In the genomic region with DNA sequence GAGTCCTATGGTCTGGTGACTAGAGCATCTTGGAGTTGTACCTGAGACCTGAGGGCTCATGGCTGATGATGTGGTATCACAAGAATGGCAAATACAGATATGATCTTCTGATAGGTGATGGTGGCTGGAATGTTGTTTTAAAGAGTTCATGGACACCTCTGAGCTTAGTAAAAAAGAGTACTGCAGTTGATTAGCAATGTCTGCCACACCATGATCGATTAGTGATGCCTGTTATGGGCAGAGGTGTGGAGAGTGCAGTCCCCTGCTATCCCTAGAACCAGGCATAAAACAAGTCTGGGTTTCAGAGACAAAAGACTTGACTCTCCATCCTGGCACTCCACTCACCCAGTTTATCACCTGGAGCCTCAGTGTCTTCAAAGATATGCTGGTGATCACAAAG, we compare ENCODE assay signal across 1 cellular context.
TF ChIP-seq lines count a peak whose summit lies in the region.

No MANE protein-coding gene starts in this region.

TF ChIP-seq in HepG2, 621 proteins besides CTCF, POLR2A, EP300 and RAD21 (continues in another document):
- TF ChIP-seq ZNF749 (CRISPR knock-in tag; IDR thresholded peaks at IDR 0.05; ENCODE audit: borderline replicate concordance) = no peak
- TF ChIP-seq, protein P1, sequence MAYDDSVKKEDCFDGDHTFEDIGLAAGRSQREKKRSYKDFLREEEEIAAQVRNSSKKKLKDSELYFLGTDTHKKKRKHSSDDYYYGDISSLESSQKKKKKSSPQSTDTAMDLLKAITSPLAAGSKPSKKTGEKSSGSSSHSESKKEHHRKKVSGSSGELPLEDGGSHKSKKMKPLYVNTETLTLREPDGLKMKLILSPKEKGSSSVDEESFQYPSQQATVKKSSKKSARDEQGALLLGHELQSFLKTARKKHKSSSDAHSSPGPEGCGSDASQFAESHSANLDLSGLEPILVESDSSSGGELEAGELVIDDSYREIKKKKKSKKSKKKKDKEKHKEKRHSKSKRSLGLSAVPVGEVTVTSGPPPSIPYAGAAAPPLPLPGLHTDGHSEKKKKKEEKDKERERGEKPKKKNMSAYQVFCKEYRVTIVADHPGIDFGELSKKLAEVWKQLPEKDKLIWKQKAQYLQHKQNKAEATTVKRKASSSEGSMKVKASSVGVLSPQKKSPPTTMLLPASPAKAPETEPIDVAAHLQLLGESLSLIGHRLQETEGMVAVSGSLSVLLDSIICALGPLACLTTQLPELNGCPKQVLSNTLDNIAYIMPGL (CRISPR knock-in tag; IDR thresholded peaks at IDR 0.05; ENCODE audit: borderline replicate concordance in 1 of 2, low read depth in 1 of 2) = peak in 1 of 2 experiments; percentile 47; a peak in 1 of 4 replicates
- peak; percentile 31 for TF ChIP-seq YY1 (IDR thresholded peaks at IDR 0.05; ENCODE audit: insufficient read depth, insufficient replicate concordance, low read depth, low read length)
- TF ChIP-seq ZNF550 (CRISPR knock-in tag; IDR thresholded peaks at IDR 0.05; ENCODE audit: borderline replicate concordance) = no peak
- 0 out of 2 replicates have a peak, but pooled peaks have one; percentile 43 for TF ChIP-seq ZNF331 (CRISPR knock-in tag; IDR thresholded peaks at IDR 0.05)
- TF ChIP-seq, protein P2, sequence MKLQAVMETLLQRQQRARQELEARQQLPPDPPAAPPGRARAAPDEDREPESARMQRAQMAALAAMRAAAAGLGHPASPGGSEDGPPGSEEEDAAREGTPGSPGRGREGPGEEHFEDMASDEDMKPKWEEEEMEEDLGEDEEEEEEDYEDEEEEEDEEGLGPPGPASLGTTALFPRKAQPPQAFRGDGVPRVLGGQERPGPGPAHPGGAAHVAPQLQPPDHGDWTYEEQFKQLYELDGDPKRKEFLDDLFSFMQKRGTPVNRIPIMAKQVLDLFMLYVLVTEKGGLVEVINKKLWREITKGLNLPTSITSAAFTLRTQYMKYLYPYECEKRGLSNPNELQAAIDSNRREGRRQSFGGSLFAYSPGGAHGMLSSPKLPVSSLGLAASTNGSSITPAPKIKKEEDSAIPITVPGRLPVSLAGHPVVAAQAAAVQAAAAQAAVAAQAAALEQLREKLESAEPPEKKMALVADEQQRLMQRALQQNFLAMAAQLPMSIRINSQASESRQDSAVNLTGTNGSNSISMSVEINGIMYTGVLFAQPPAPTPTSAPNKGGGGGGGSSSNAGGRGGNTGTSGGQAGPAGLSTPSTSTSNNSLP (IDR thresholded peaks at IDR 0.05; ENCODE audit: low read depth, low read length) = 0 out of 2 replicates have a peak, but pooled peaks have one; percentile 25
- peak; percentile 62; the same call in 1 of the 2 replicates for TF ChIP-seq ZNF263 (CRISPR knock-in tag; IDR thresholded peaks at IDR 0.05)
- TF ChIP-seq, protein P3, sequence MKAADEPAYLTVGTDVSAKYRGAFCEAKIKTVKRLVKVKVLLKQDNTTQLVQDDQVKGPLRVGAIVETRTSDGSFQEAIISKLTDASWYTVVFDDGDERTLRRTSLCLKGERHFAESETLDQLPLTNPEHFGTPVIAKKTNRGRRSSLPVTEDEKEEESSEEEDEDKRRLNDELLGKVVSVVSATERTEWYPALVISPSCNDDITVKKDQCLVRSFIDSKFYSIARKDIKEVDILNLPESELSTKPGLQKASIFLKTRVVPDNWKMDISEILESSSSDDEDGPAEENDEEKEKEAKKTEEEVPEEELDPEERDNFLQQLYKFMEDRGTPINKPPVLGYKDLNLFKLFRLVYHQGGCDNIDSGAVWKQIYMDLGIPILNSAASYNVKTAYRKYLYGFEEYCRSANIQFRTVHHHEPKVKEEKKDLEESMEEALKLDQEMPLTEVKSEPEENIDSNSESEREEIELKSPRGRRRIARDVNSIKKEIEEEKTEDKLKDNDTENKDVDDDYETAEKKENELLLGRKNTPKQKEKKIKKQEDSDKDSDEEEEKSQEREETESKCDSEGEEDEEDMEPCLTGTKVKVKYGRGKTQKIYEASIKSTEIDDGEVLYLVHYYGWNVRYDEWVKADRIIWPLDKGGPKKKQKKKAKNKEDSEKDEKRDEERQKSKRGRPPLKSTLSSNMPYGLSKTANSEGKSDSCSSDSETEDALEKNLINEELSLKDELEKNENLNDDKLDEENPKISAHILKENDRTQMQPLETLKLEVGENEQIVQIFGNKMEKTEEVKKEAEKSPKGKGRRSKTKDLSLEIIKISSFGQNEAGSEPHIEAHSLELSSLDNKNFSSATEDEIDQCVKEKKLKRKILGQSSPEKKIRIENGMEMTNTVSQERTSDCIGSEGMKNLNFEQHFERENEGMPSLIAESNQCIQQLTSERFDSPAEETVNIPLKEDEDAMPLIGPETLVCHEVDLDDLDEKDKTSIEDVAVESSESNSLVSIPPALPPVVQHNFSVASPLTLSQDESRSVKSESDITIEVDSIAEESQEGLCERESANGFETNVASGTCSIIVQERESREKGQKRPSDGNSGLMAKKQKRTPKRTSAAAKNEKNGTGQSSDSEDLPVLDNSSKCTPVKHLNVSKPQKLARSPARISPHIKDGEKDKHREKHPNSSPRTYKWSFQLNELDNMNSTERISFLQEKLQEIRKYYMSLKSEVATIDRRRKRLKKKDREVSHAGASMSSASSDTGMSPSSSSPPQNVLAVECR (CRISPR knock-in tag; IDR thresholded peaks at IDR 0.05; ENCODE audit: borderline replicate concordance) = peak; percentile 13; the same call in 1 of the 2 replicates
- no peak for TF ChIP-seq NFIB (CRISPR knock-in tag; IDR thresholded peaks at IDR 0.05; ENCODE audit: borderline replicate concordance)
- TF ChIP-seq ZNF224 (CRISPR knock-in tag; IDR thresholded peaks at IDR 0.05) = no peak
- TF ChIP-seq RAD51 (IDR thresholded peaks at IDR 0.05; ENCODE audit: borderline replicate concordance) = no peak
- TF ChIP-seq ZNF614 (CRISPR knock-in tag; IDR thresholded peaks at IDR 0.05; ENCODE audit: borderline replicate concordance) = peak; percentile 53; the same call in 1 of the 2 replicates
- TF ChIP-seq FOXK1 (CRISPR knock-in tag; IDR thresholded peaks at IDR 0.05; ENCODE audit: borderline replicate concordance, low read depth) = peak; percentile 32; the same call in 1 of the 2 replicates
- TF ChIP-seq, protein P4, sequence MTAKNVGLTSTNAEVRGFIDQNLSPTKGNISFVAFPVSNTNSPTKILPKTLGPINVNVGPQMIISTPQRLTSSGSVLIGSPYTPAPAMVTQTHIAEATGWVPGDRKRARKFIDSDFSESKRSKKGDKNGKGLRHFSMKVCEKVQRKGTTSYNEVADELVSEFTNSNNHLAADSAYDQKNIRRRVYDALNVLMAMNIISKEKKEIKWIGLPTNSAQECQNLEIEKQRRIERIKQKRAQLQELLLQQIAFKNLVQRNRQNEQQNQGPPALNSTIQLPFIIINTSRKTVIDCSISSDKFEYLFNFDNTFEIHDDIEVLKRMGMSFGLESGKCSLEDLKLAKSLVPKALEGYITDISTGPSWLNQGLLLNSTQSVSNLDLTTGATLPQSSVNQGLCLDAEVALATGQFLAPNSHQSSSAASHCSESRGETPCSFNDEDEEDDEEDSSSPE (CRISPR knock-in tag; IDR thresholded peaks at IDR 0.05) = no peak
- no peak for TF ChIP-seq ZNF724P (CRISPR knock-in tag; IDR thresholded peaks at IDR 0.05; ENCODE audit: borderline replicate concordance)
- TF ChIP-seq MIXL1 (CRISPR knock-in tag; IDR thresholded peaks at IDR 0.05) = peak; percentile 79
- peak; percentile 97 for TF ChIP-seq SRF (IDR thresholded peaks at IDR 0.05; ENCODE audit: low read depth, low read length)
- TF ChIP-seq THYN1 (CRISPR knock-in tag; IDR thresholded peaks at IDR 0.05; ENCODE audit: borderline replicate concordance, low read depth) = no peak
- TF ChIP-seq PHF20 (CRISPR knock-in tag; IDR thresholded peaks at IDR 0.05) = peak; percentile 34; the same call in 1 of the 2 replicates
- peak; percentile 31; the same call in 1 of the 2 replicates for TF ChIP-seq HDAC2 (CRISPR knock-in tag; IDR thresholded peaks at IDR 0.05)
- TF ChIP-seq ZNF317 (CRISPR knock-in tag; IDR thresholded peaks at IDR 0.05) = 0 out of 2 replicates have a peak, but pooled peaks have one; percentile 5
- TF ChIP-seq ELF3 (CRISPR knock-in tag; IDR thresholded peaks at IDR 0.05) = 0 out of 2 replicates have a peak, but pooled peaks have one; percentile 26
- peak; percentile 42; the same call in 1 of the 2 replicates for TF ChIP-seq POLR2AphosphoS5 (IDR thresholded peaks at IDR 0.05; ENCODE audit: low read depth, low read length)
- TF ChIP-seq ZNF501 (CRISPR knock-in tag; IDR thresholded peaks at IDR 0.05) = no peak
- peak in 1 of 2 experiments; percentile 50; a peak in 1 of 4 replicates for TF ChIP-seq KLF16 (CRISPR knock-in tag; IDR thresholded peaks at IDR 0.05)
- TF ChIP-seq, protein P5, sequence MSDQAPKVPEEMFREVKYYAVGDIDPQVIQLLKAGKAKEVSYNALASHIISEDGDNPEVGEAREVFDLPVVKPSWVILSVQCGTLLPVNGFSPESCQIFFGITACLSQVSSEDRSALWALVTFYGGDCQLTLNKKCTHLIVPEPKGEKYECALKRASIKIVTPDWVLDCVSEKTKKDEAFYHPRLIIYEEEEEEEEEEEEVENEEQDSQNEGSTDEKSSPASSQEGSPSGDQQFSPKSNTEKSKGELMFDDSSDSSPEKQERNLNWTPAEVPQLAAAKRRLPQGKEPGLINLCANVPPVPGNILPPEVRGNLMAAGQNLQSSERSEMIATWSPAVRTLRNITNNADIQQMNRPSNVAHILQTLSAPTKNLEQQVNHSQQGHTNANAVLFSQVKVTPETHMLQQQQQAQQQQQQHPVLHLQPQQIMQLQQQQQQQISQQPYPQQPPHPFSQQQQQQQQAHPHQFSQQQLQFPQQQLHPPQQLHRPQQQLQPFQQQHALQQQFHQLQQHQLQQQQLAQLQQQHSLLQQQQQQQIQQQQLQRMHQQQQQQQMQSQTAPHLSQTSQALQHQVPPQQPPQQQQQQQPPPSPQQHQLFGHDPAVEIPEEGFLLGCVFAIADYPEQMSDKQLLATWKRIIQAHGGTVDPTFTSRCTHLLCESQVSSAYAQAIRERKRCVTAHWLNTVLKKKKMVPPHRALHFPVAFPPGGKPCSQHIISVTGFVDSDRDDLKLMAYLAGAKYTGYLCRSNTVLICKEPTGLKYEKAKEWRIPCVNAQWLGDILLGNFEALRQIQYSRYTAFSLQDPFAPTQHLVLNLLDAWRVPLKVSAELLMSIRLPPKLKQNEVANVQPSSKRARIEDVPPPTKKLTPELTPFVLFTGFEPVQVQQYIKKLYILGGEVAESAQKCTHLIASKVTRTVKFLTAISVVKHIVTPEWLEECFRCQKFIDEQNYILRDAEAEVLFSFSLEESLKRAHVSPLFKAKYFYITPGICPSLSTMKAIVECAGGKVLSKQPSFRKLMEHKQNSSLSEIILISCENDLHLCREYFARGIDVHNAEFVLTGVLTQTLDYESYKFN (CRISPR knock-in tag; conservative IDR thresholded peaks at IDR 0.05) = 0 out of 2 replicates have a peak, but pooled peaks have one; percentile 10
- 0 out of 2 replicates have a peak, but pooled peaks have one; percentile 53 for TF ChIP-seq HMG20B (CRISPR knock-in tag; conservative IDR thresholded peaks at IDR 0.05)
- TF ChIP-seq, protein P6, sequence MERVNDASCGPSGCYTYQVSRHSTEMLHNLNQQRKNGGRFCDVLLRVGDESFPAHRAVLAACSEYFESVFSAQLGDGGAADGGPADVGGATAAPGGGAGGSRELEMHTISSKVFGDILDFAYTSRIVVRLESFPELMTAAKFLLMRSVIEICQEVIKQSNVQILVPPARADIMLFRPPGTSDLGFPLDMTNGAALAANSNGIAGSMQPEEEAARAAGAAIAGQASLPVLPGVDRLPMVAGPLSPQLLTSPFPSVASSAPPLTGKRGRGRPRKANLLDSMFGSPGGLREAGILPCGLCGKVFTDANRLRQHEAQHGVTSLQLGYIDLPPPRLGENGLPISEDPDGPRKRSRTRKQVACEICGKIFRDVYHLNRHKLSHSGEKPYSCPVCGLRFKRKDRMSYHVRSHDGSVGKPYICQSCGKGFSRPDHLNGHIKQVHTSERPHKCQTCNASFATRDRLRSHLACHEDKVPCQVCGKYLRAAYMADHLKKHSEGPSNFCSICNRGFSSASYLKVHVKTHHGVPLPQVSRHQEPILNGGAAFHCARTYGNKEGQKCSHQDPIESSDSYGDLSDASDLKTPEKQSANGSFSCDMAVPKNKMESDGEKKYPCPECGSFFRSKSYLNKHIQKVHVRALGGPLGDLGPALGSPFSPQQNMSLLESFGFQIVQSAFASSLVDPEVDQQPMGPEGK (CRISPR knock-in tag; IDR thresholded peaks at IDR 0.05) = peak; percentile 40
- peak; percentile 12 for TF ChIP-seq ASH2L (IDR thresholded peaks at IDR 0.05; ENCODE audit: insufficient read length, low read depth, low read length)
- TF ChIP-seq, protein P7, sequence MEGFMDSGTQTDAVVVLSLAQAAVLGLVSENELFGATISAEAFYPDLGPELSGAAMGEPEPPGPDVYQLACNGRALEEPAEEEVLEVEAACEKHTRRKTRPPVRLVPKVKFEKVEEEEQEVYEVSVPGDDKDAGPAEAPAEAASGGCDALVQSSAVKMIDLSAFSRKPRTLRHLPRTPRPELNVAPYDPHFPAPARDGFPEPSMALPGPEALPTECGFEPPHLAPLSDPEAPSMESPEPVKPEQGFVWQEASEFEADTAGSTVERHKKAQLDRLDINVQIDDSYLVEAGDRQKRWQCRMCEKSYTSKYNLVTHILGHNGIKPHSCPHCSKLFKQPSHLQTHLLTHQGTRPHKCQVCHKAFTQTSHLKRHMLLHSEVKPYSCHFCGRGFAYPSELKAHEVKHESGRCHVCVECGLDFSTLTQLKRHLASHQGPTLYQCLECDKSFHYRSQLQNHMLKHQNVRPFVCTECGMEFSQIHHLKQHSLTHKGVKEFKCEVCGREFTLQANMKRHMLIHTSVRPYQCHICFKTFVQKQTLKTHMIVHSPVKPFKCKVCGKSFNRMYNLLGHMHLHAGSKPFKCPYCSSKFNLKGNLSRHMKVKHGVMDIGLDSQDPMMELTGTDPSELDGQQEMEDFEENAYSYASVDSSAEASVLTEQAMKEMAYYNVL (CRISPR knock-in tag; IDR thresholded peaks at IDR 0.05; ENCODE audit: borderline replicate concordance) = 0 out of 2 replicates have a peak, but pooled peaks have one; percentile 10
- TF ChIP-seq DMAP1 (CRISPR knock-in tag; IDR thresholded peaks at IDR 0.05) = peak; percentile 25; the same call in 1 of the 2 replicates
- TF ChIP-seq RXRA (CRISPR knock-in tag; IDR thresholded peaks at IDR 0.05) = no peak
- TF ChIP-seq TEAD3 (CRISPR knock-in tag; optimal IDR thresholded peaks at IDR 0.05; ENCODE audit: borderline replicate concordance) = peak; percentile 59
